Comparison of ENCODE assay signal across 22 cellular contexts in genomic region chr12:106094304-106094703, GRCh38. TPM values are rescaled to one million over a fixed set of nuclear protein-coding genes. Genes with fewer than 3 reads are reported as not detected.
A peak's percentile ranks its signal among the peaks of the same experiment; 100 is the strongest.
DNase-seq lines count a peak whose midpoint lies in the region; ATAC-seq, FAIRE-seq and TF ChIP-seq lines count a peak whose summit lies in the region.
"Had no signal": no experiment of that assay in that cellular context is flagged by ENCODE, and none has a peak within 500 bp of the region (broad histone marks: within the 10 kb centered on the region; RNA-seq: fewer than 3 reads in every experiment).

No MANE protein-coding gene starts in this region.

- H3K27ac ChIP-seq in ascending aorta, result peak overlapping the region; percentile 87 to 92
- H3K27ac ChIP-seq in keratinocyte (ENCODE audit: control insufficient read depth, insufficient read depth, low read length), result no peak overlapping the region
- H3K27ac ChIP-seq in temporal lobe (ENCODE audit: low read depth, low read length), result peak overlapping the region; percentile 73
- H3K27ac ChIP-seq: KMS-11 had no signal

- no peak overlapping the region for H3K4me3 Mint-ChIP-seq in HFFc6
- H3K4me3 Mint-ChIP-seq: activated CD4-positive, alpha-beta T cell treated with anti-CD3 and anti-CD28 coated beads for 36 hours; activated naive CD4-positive, alpha-beta T cell treated with anti-CD3 and anti-CD28 coated beads for 36 hours; activated T-cell treated with anti-CD3 and anti-CD28 coated beads, Interleukin-2, amount 50 U/mL, for 72 hours; central memory CD8-positive, alpha-beta T cell had no signal

- H3K9me1 ChIP-seq in keratinocyte (ENCODE audit: control insufficient read depth, extremely low read depth, insufficient read depth, low read length), result peaks cover 2% of the 10 kb centered on the region

- H3K36me3 Mint-ChIP-seq in HFFc6 (ENCODE audit: low read depth), result peaks cover 61% of the 10 kb centered on the region

- H3K27me3 ChIP-seq in ascending aorta (no peaks in the 10 kb centered on the region), keratinocyte (ENCODE audit: control insufficient read depth, extremely low read depth, insufficient read depth, low read length) (no peaks in the 10 kb centered on the region)
- H3K27me3 ChIP-seq: esophagus muscularis mucosa, gastroesophageal sphincter had no signal

- H3K79me2 ChIP-seq in keratinocyte (ENCODE audit: control insufficient read depth, insufficient read depth, low read length), result peaks cover 21% of the 10 kb centered on the region

- no peak overlapping the region for H3K4me3 ChIP-seq in ascending aorta
- H3K4me3 ChIP-seq in keratinocyte (ENCODE audit: control insufficient read depth in 2 of 3, extremely low read depth in 1 of 3, insufficient read depth in 2 of 3, low read depth in 1 of 3, low read length in 3 of 3), result no peak overlapping the region
- H3K4me3 ChIP-seq: esophagus muscularis mucosa, gastroesophageal sphincter had no signal

- DNase-seq in HFFc6 (no peak), ascending aorta (ENCODE audit: low spot score in 2 of 2) (no peak), keratinocyte (ENCODE audit: low read depth, low spot score) (no peak), NCI-H1105 treated with DMSO at 0.1 percent for 48 hours (lab: John Stamatoyannopoulos, UW) (no peak)
- DNase-seq in stimulated activated CD4-positive, alpha-beta T cell treated with anti-CD3 and anti-CD28 coated beads, Interleukin-1b, Interleukin-23, amount 100 ng/mL, for 48 hours, result no peak
- DNase-seq: activated CD4-positive, alpha-beta T cell treated with anti-CD3 and anti-CD28 coated beads for 36 hours; activated naive CD4-positive, alpha-beta T cell treated with anti-CD3 and anti-CD28 coated beads for 36 hours; activated T-cell treated with anti-CD3 and anti-CD28 coated beads, Interleukin-2, amount 50 U/mL, for 72 hours; amniotic stem cell; effector CD4-positive, alpha-beta T cell; GDM1; mesenchymal stem cell; NCI-H774; OCI-M1; right cardiac atrium; SHP77 treated with DMSO at 0.1 percent for 48 hours had no signal

- H3K27me3 Mint-ChIP-seq in HFFc6 (ENCODE audit: insufficient read depth), result peaks cover 2% of the 10 kb centered on the region; the same call in 1 of the 2 replicates

- H3K36me3 ChIP-seq in ascending aorta (peaks cover 0 to 2% of the 10 kb centered on the region in 2 donors), keratinocyte (ENCODE audit: control insufficient read depth in 2 of 2, extremely low read depth in 1 of 2, insufficient read depth in 2 of 2, low read length in 2 of 2) (peaks cover 0 to 4% of the 10 kb centered on the region in 2 experiments)
- H3K36me3 ChIP-seq: gastroesophageal sphincter had no signal

- no peak overlapping the region for H3K4me2 ChIP-seq in keratinocyte (ENCODE audit: control insufficient read depth, extremely low read depth, insufficient read depth, low read depth, low read length)
- H3K4me2 ChIP-seq: KMS-11 had no signal

- ATAC-seq in GM19452 (IDR thresholded peaks at IDR 0.05; ENCODE audit: unreplicated experiment), result no peak
- ATAC-seq: activated CD4-positive, alpha-beta T cell treated with anti-CD3 and anti-CD28 coated beads for 36 hours; activated T-cell treated with anti-CD3 and anti-CD28 coated beads, Interleukin-2, amount 50 U/mL, for 72 hours; gastroesophageal sphincter; right cardiac atrium had no signal

- H3K9me3 Mint-ChIP-seq in HFFc6, result no peaks in the 10 kb centered on the region
- H3K9me3 Mint-ChIP-seq: activated naive CD4-positive, alpha-beta T cell treated with anti-CD3 and anti-CD28 coated beads for 36 hours; activated T-cell treated with anti-CD3 and anti-CD28 coated beads, Interleukin-2, amount 50 U/mL, for 72 hours; central memory CD8-positive, alpha-beta T cell had no signal

- H3K9me3 ChIP-seq in ascending aorta, result no peaks in the 10 kb centered on the region
- H3K9me3 ChIP-seq in keratinocyte (ENCODE audit: control insufficient read depth, low read depth, low read length), result no peaks in the 10 kb centered on the region
- H3K9me3 ChIP-seq: esophagus muscularis mucosa, gastroesophageal sphincter had no signal

- H2AFZ ChIP-seq in keratinocyte (ENCODE audit: control insufficient read depth, low read length), result no peak overlapping the region

- dilution Hi-C loops in keratinocyte (cut with MboI; ENCODE audit: extremely low pct_ligation_motif_present, low sequenced_read_pairs), result no loop called here

- intact Hi-C loops in ascending aorta (cut with DNase I), result loop anchor here (5.0 kb wide), 1 partner anchor 232 kb away; no protein-coding TSS in a partner anchor

- H3K27ac Mint-ChIP-seq in HFFc6, result peak overlapping the region; percentile 61; the same call in 1 of the 2 replicates
- H3K27ac Mint-ChIP-seq: activated CD4-positive, alpha-beta T cell treated with anti-CD3 and anti-CD28 coated beads for 36 hours; activated naive CD4-positive, alpha-beta T cell treated with anti-CD3 and anti-CD28 coated beads for 36 hours; activated T-cell treated with anti-CD3 and anti-CD28 coated beads, Interleukin-2, amount 50 U/mL, for 72 hours had no signal

- H3K4me1 ChIP-seq in ascending aorta, result peaks cover 16 to 58% of the 10 kb centered on the region in 2 donors
- peaks cover 9% of the 10 kb centered on the region for H3K4me1 ChIP-seq in keratinocyte (ENCODE audit: control insufficient read depth, extremely low read depth, insufficient read depth, low read length)

- H4K20me1 ChIP-seq in keratinocyte (ENCODE audit: control insufficient read depth, extremely low read depth, insufficient read depth, low read length), result no peaks in the 10 kb centered on the region

- no peak overlapping the region for H3K9ac ChIP-seq in keratinocyte (ENCODE audit: control insufficient read depth, extremely low read depth, insufficient read depth, low read length)
- H3K9ac ChIP-seq: KMS-11 had no signal

- TF ChIP-seq CTCF in HFFc6 (IDR thresholded peaks at IDR 0.05) (no peak), ascending aorta (IDR thresholded peaks at IDR 0.05) (no peak), keratinocyte (optimal IDR thresholded peaks at IDR 0.05 in 1 of 3, IDR thresholded peaks at IDR 0.05 in 1 of 3, conservative IDR thresholded peaks at IDR 0.05 in 1 of 3; ENCODE audit: extremely low read depth in 1 of 3, insufficient read depth in 2 of 3, low read length in 3 of 3) (no peak)

- H3K4me1 Mint-ChIP-seq in HFFc6 (ENCODE audit: low read depth), result peaks cover 77% of the 10 kb centered on the region
- H3K4me1 Mint-ChIP-seq: activated CD4-positive, alpha-beta T cell treated with anti-CD3 and anti-CD28 coated beads for 36 hours; central memory CD8-positive, alpha-beta T cell had no signal

- FAIRE-seq in keratinocyte (lab: Jason Lieb, UNC), result peak; percentile 20

RNA-seq across cellular contexts. Expression of gene NUAK1, which starts 44.5 kb away (rescaled TPM):
- total RNA-seq in HFFc6 (2021; fragmentation: NEBNext Ultra II Directional; extraction: Animal tissue kit (Norgen Biotek cat#: 25700)), result 10 to 100 TPM; 11.0 to 37.3 (median 14.1) TPM
- 29.7 TPM for total RNA-seq in ascending aorta
- polyA plus RNA-seq in keratinocyte, result 11.7 to 31.0 TPM (median 12.3 TPM) in 3 replicates
- 2.4 TPM for polyA plus RNA-seq in keratinocyte (2011; ENCODE audit: low read depth)
- polyA plus RNA-seq in keratinocyte (2011; cell fraction: cytosol; rRNA removed), result 14.8 and 15.2 TPM in 2 replicates
- 22.7 and 25.6 TPM in 2 replicates for polyA plus RNA-seq in keratinocyte (2011; cell fraction: nucleus; rRNA removed)
- polyA plus RNA-seq in keratinocyte (2012; ENCODE audit: low replicate concordance), result 4.1 and 19.0 TPM in 2 replicates
- 22.1 to 35.4 TPM (median 28.4 TPM) in 3 replicates for polyA minus RNA-seq in keratinocyte
- 40.9 TPM for polyA minus RNA-seq in keratinocyte (2011; cell fraction: cytosol; rRNA and poly(A)+ RNA removed)
- 17.3 and 42.0 TPM in 2 replicates for polyA minus RNA-seq in keratinocyte (2011; cell fraction: nucleus; rRNA and poly(A)+ RNA removed)
- 35.2 TPM for total RNA-seq in temporal lobe
- total RNA-seq: activated CD4-positive, alpha-beta T cell treated with anti-CD3 and anti-CD28 coated beads for 36 hours; activated naive CD4-positive, alpha-beta T cell treated with anti-CD3 and anti-CD28 coated beads for 36 hours had no signal
